In genomic region chr16:31458835-31459721, GRCh38 we compare ENCODE assay signal across 1 cellular context.
TF ChIP-seq lines count a peak whose summit lies in the region.

Gene ARMC5 (plus strand): TSS chr16:31459501. CDS start chr16:31459525, 24 bp downstream.

TF ChIP-seq in HepG2, 621 proteins besides CTCF, POLR2A, EP300 and RAD21 (continued from another document and continues in another):
- TF ChIP-seq ZBTB10 (CRISPR knock-in tag; IDR thresholded peaks at IDR 0.05; ENCODE audit: borderline replicate concordance) (peak; percentile 9), KIAA2018 (CRISPR knock-in tag; IDR thresholded peaks at IDR 0.05; ENCODE audit: borderline replicate concordance) (no peak), DDIT3 (CRISPR knock-in tag; IDR thresholded peaks at IDR 0.05) (no peak), ZNF816 (CRISPR knock-in tag; IDR thresholded peaks at IDR 0.05; ENCODE audit: borderline replicate concordance) (no peak; the same call in 1 of the 2 replicates), RARG (CRISPR knock-in tag; IDR thresholded peaks at IDR 0.05; ENCODE audit: low read depth) (no peak), CERS6 (CRISPR knock-in tag; IDR thresholded peaks at IDR 0.05) (peak; percentile 64; the same call in 1 of the 2 replicates), SNAI1 (CRISPR knock-in tag; IDR thresholded peaks at IDR 0.05; ENCODE audit: borderline replicate concordance) (peak; percentile 55; the same call in 1 of the 2 replicates), PHF21A (CRISPR knock-in tag; IDR thresholded peaks at IDR 0.05) (peak; percentile 63), DR1 (CRISPR knock-in tag; IDR thresholded peaks at IDR 0.05) (peak; percentile 87), MLLT10 (CRISPR knock-in tag; IDR thresholded peaks at IDR 0.05) (0 out of 2 replicates have a peak, but pooled peaks have one; percentile 53), HOXD1 (CRISPR knock-in tag; IDR thresholded peaks at IDR 0.05) (0 out of 2 replicates have a peak, but pooled peaks have one; percentile 59), ZFP91 (CRISPR knock-in tag; IDR thresholded peaks at IDR 0.05; ENCODE audit: borderline replicate concordance) (peak; percentile 93), ZNF484 (CRISPR knock-in tag; IDR thresholded peaks at IDR 0.05; ENCODE audit: borderline replicate concordance, low read depth) (no peak), ZNF644 (CRISPR knock-in tag; IDR thresholded peaks at IDR 0.05; ENCODE audit: low read depth) (no peak), ZNF691 (CRISPR knock-in tag; IDR thresholded peaks at IDR 0.05; ENCODE audit: borderline replicate concordance, low read depth) (0 out of 2 replicates have a peak, but pooled peaks have one; percentile 78), NR2F1 (CRISPR knock-in tag; IDR thresholded peaks at IDR 0.05) (peak in 1 of 2 experiments; percentile 30; a peak in 2 of 4 replicates), ZNF7 (CRISPR knock-in tag; IDR thresholded peaks at IDR 0.05) (no peak), IRF2 (CRISPR knock-in tag; IDR thresholded peaks at IDR 0.05) (peak; percentile 98), ZKSCAN8 (CRISPR knock-in tag; IDR thresholded peaks at IDR 0.05; ENCODE audit: borderline replicate concordance) (peak; percentile 76; the same call in 1 of the 2 replicates), ZNF609 (CRISPR knock-in tag; IDR thresholded peaks at IDR 0.05; ENCODE audit: borderline replicate concordance) (peak; percentile 76; the same call in 1 of the 2 replicates), MLXIP (CRISPR knock-in tag; IDR thresholded peaks at IDR 0.05; ENCODE audit: borderline replicate concordance) (peak; percentile 84)
